ENCODE assay signal across 1 cellular context in the genomic region with DNA sequence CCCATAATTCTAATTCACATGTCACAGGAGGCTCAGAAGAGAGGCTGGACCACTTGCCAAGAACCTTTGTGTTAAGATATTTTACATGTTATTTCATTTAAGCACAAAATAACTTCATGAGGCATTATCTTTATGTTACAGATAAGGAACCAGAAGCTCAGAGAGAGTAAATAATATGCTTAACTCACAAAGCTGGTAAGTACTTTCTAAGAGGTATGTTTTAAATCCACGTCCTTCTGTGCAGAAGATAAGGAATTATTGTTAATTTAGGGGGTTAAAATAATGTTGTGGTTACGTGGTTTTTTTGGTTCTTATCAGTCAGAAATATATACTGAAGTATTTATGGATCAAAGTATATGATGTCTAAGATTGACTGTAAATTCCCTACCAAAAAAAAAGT.
A peak's percentile ranks its signal among the peaks of the same experiment; 100 is the strongest.
TF ChIP-seq lines count a peak whose summit lies in the region.

No MANE protein-coding gene starts in this region.

TF ChIP-seq in HEK293, 187 proteins besides CTCF, POLR2A, EP300 and RAD21 (continued from another document):
- no peak for TF ChIP-seq ZNF513 (tag by site-specific recombination; IDR thresholded peaks at IDR 0.05)
- TF ChIP-seq ZNF843 (tag by site-specific recombination; IDR thresholded peaks at IDR 0.05), result peak; percentile 92
- TF ChIP-seq, protein P1, sequence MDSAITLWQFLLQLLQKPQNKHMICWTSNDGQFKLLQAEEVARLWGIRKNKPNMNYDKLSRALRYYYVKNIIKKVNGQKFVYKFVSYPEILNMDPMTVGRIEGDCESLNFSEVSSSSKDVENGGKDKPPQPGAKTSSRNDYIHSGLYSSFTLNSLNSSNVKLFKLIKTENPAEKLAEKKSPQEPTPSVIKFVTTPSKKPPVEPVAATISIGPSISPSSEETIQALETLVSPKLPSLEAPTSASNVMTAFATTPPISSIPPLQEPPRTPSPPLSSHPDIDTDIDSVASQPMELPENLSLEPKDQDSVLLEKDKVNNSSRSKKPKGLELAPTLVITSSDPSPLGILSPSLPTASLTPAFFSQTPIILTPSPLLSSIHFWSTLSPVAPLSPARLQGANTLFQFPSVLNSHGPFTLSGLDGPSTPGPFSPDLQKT (IDR thresholded peaks at IDR 0.05; ENCODE audit: borderline replicate concordance, low read depth, low read length), result no peak
- no peak for TF ChIP-seq ZNF555 (tag by site-specific recombination; conservative IDR thresholded peaks at IDR 0.05)
- no peak for TF ChIP-seq ZNF354C (tag by site-specific recombination; IDR thresholded peaks at IDR 0.05; ENCODE audit: borderline replicate concordance, low read depth)
- TF ChIP-seq HOXD13 (CRISPR knock-in tag; IDR thresholded peaks at IDR 0.05; ENCODE audit: borderline replicate concordance), result no peak
- no peak for TF ChIP-seq ZNF624 (tag by site-specific recombination; IDR thresholded peaks at IDR 0.05)
- TF ChIP-seq ZNF561 (tag by site-specific recombination; IDR thresholded peaks at IDR 0.05; ENCODE audit: borderline replicate concordance), result no peak
- TF ChIP-seq TRIM28 (IDR thresholded peaks at IDR 0.05; ENCODE audit: borderline replicate concordance, low read length), result 0 out of 2 replicates have a peak, but pooled peaks have one; percentile 13
- TF ChIP-seq ZXDB (tag by site-specific recombination; IDR thresholded peaks at IDR 0.05), result peak; percentile 92
- no peak for TF ChIP-seq KLF9 (tag by site-specific recombination; IDR thresholded peaks at IDR 0.05; ENCODE audit: low read depth)
- TF ChIP-seq ZBTB26 (tag by site-specific recombination; optimal IDR thresholded peaks at IDR 0.05), result no peak
- peak; percentile 63 for TF ChIP-seq ZNF18 (tag by site-specific recombination; IDR thresholded peaks at IDR 0.05)
- no peak for TF ChIP-seq ZNF350 (tag by site-specific recombination; IDR thresholded peaks at IDR 0.05)
- TF ChIP-seq GLI2 (tag by site-specific recombination; IDR thresholded peaks at IDR 0.05; ENCODE audit: borderline replicate concordance, low read depth), result 0 out of 2 replicates have a peak, but pooled peaks have one; percentile 38
- TF ChIP-seq ZNF488 (tag by site-specific recombination; IDR thresholded peaks at IDR 0.05), result no peak
- TF ChIP-seq ZNF830 (tag by site-specific recombination; IDR thresholded peaks at IDR 0.05; ENCODE audit: low read depth), result no peak
- TF ChIP-seq OSR2 (tag by site-specific recombination; IDR thresholded peaks at IDR 0.05), result peak; percentile 72
- peak; percentile 75 for TF ChIP-seq FEZF1 (tag by site-specific recombination; IDR thresholded peaks at IDR 0.05)
- TF ChIP-seq ZNF433 (tag by site-specific recombination; IDR thresholded peaks at IDR 0.05; ENCODE audit: low read depth), result no peak
- TF ChIP-seq, protein P2, sequence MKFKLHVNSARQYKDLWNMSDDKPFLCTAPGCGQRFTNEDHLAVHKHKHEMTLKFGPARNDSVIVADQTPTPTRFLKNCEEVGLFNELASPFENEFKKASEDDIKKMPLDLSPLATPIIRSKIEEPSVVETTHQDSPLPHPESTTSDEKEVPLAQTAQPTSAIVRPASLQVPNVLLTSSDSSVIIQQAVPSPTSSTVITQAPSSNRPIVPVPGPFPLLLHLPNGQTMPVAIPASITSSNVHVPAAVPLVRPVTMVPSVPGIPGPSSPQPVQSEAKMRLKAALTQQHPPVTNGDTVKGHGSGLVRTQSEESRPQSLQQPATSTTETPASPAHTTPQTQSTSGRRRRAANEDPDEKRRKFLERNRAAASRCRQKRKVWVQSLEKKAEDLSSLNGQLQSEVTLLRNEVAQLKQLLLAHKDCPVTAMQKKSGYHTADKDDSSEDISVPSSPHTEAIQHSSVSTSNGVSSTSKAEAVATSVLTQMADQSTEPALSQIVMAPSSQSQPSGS (tag by site-specific recombination; IDR thresholded peaks at IDR 0.05; ENCODE audit: low read depth), result no peak
- no peak for TF ChIP-seq ZNF837 (tag by site-specific recombination; IDR thresholded peaks at IDR 0.05)
- TF ChIP-seq, protein P3, sequence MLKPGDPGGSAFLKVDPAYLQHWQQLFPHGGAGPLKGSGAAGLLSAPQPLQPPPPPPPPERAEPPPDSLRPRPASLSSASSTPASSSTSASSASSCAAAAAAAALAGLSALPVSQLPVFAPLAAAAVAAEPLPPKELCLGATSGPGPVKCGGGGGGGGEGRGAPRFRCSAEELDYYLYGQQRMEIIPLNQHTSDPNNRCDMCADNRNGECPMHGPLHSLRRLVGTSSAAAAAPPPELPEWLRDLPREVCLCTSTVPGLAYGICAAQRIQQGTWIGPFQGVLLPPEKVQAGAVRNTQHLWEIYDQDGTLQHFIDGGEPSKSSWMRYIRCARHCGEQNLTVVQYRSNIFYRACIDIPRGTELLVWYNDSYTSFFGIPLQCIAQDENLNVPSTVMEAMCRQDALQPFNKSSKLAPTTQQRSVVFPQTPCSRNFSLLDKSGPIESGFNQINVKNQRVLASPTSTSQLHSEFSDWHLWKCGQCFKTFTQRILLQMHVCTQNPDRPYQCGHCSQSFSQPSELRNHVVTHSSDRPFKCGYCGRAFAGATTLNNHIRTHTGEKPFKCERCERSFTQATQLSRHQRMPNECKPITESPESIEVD (tag by site-specific recombination; IDR thresholded peaks at IDR 0.05), result peak; percentile 87
- no peak for TF ChIP-seq ZNF174 (tag by site-specific recombination; IDR thresholded peaks at IDR 0.05)
- TF ChIP-seq, protein P4, sequence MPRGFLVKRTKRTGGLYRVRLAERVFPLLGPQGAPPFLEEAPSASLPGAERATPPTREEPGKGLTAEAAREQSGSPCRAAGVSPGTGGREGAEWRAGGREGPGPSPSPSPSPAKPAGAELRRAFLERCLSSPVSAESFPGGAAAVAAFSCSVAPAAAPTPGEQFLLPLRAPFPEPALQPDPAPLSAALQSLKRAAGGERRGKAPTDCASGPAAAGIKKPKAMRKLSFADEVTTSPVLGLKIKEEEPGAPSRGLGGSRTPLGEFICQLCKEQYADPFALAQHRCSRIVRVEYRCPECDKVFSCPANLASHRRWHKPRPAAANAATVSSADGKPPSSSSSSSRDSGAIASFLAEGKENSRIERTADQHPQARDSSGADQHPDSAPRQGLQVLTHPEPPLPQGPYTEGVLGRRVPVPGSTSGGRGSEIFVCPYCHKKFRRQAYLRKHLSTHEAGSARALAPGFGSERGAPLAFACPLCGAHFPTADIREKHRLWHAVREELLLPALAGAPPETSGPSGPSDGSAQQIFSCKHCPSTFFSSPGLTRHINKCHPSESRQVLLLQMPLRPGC (tag by site-specific recombination; IDR thresholded peaks at IDR 0.05), result no peak
- no peak for TF ChIP-seq ZNF664 (tag by site-specific recombination; IDR thresholded peaks at IDR 0.05)
- peak; percentile 29; the same call in 1 of the 2 replicates for TF ChIP-seq GLIS1 (tag by site-specific recombination; IDR thresholded peaks at IDR 0.05)
- no peak for TF ChIP-seq ZNF416 (tag by site-specific recombination; IDR thresholded peaks at IDR 0.05)
- TF ChIP-seq PRDM4 (tag by site-specific recombination; IDR thresholded peaks at IDR 0.05), result no peak
- TF ChIP-seq ZNF324 (tag by site-specific recombination; IDR thresholded peaks at IDR 0.05), result no peak
- peak; percentile 87 for TF ChIP-seq ZNF580 (tag by site-specific recombination; IDR thresholded peaks at IDR 0.05)
- TF ChIP-seq ZBTB17 (tag by site-specific recombination; IDR thresholded peaks at IDR 0.05), result no peak
- TF ChIP-seq ZNF626 (tag by site-specific recombination; IDR thresholded peaks at IDR 0.05), result no peak
- TF ChIP-seq ZNF202 (tag by site-specific recombination; IDR thresholded peaks at IDR 0.05; ENCODE audit: borderline replicate concordance), result no peak
TF ChIP-seq in HEK293: peak in this region for 12.
